29 cellular contexts compared by ENCODE assay signal in genomic region chr4:173464486-173464885, GRCh38.
"Had no signal": no experiment of that assay in that cellular context is flagged by ENCODE, and none has a peak within 500 bp of the region (broad histone marks: within the 10 kb centered on the region; RNA-seq: fewer than 3 reads in every experiment).

No MANE protein-coding gene starts in this region.

- DNase-seq: activated B cell treated with CpG ODN at 0.5 μM for 24 hours; activated CD4-positive, alpha-beta memory T cell treated with anti-CD3 and anti-CD28 coated beads for 36 hours; activated CD4-positive, alpha-beta T cell treated with anti-CD3 and anti-CD28 coated beads, Interleukin-2, amount 10 ng/mL, durations not matched to agents 24 days and 14 days; activated CD8-positive, alpha-beta memory T cell treated with anti-CD3 and anti-CD28 coated beads, Interleukin-2, amount 10 ng/mL, durations not matched to agents 7 days and 5 days; activated CD8-positive, alpha-beta memory T cell treated with anti-CD3 and anti-CD28 coated beads, Interleukin-2, amount 50 U/mL, for 4 hours; activated CD8-positive, alpha-beta T cell treated with anti-CD3 and anti-CD28 coated beads, Interleukin-2, amount 10 ng/mL, durations not matched to agents 7 days and 5 days; activated effector memory CD4-positive, alpha-beta T cell treated with anti-CD3 and anti-CD28 coated beads, Interleukin-2, amount 50 U/mL, for 16 hours; activated naive CD4-positive, alpha-beta T cell treated with anti-CD3 and anti-CD28 coated beads for 36 hours; activated naive CD8-positive, alpha-beta T cell treated with anti-CD3 and anti-CD28 coated beads for 36 hours; activated naive CD8-positive, alpha-beta T cell treated with anti-CD3 and anti-CD28 coated beads, Interleukin-2, amount 50 U/mL, for 24 hours; activated T-cell treated with anti-CD3 and anti-CD28 coated beads, Interleukin-2, amount 50 U/mL, for 1 hour; activated T-cell treated with anti-CD3 and anti-CD28 coated beads, Interleukin-2, amount 50 U/mL, for 48 hours; adrenal gland; amygdala; aorta; central memory CD4-positive, alpha-beta T cell; cerebellar nuclear complex; dorsolateral prefrontal cortex; effector memory CD4-positive, alpha-beta T cell; endodermal cell; foreskin fibroblast; head of caudate nucleus; T-cell; T-helper 9 cell; WERI-Rb-1 had no signal

- H3K4me1 ChIP-seq: adrenal gland, breast epithelium had no signal

- H3K27ac ChIP-seq: adrenal gland, breast epithelium, cardiac muscle cell, coronary artery, dorsolateral prefrontal cortex, WERI-Rb-1 had no signal

- H3K36me3 ChIP-seq: adrenal gland, breast epithelium, cardiac muscle cell, WERI-Rb-1 had no signal

- H3K9me3 ChIP-seq: adrenal gland, breast epithelium had no signal

- FAIRE-seq: frontal cortex had no signal

- H3K4me3 ChIP-seq: adrenal gland, breast epithelium, cardiac muscle cell, coronary artery, dorsolateral prefrontal cortex had no signal

- H3K27me3 ChIP-seq: adrenal gland, breast epithelium, cardiac muscle cell, dorsolateral prefrontal cortex had no signal
